22 cellular contexts compared by ENCODE assay signal in genomic region chr3:31661286-31661685, GRCh38.
A peak's percentile ranks its signal among the peaks of the same experiment; 100 is the strongest.
DNase-seq lines count a peak whose midpoint lies in the region; ATAC-seq and TF ChIP-seq lines count a peak whose summit lies in the region.
"Had no signal": no experiment of that assay in that cellular context is flagged by ENCODE, and none has a peak within 500 bp of the region (broad histone marks: within the 10 kb centered on the region; RNA-seq: fewer than 3 reads in every experiment).

No MANE protein-coding gene starts in this region.

- H3K4me1 ChIP-seq in H9 (ENCODE audit: insufficient read depth, low read length) (no peaks in the 10 kb centered on the region), mesenchymal stem cell (ENCODE audit: control insufficient read depth, insufficient read depth, low read depth, low read length) (no peaks in the 10 kb centered on the region), left ventricle myocardium inferior (peaks cover 6% of the 10 kb centered on the region)
- H3K4me1 ChIP-seq: A549, SJSA1 had no signal

- H3K18ac ChIP-seq in H9 (ENCODE audit: insufficient read length, low read depth, low read length) = no peak overlapping the region
- no peak overlapping the region for H3K18ac ChIP-seq in mesenchymal stem cell (ENCODE audit: low read depth in 1 of 2, low read length in 2 of 2)

- POLR2A ChIA-PET in activated B cell treated with CpG ODN at 0.5 μM for 24 hours (lab: Charles Lee) = no interaction called here

- no peaks in the 10 kb centered on the region for H4K20me1 ChIP-seq in H9 (ENCODE audit: control insufficient read depth, insufficient read depth, insufficient read length)

- no peak overlapping the region for H2AK5ac ChIP-seq in H9 (ENCODE audit: insufficient read length, low read length)
- no peak overlapping the region for H2AK5ac ChIP-seq in mesenchymal stem cell (ENCODE audit: low read length, severe bottlenecking)

- H3K14ac ChIP-seq in H9 (ENCODE audit: insufficient read depth, low read length) = no peak overlapping the region
- H3K14ac ChIP-seq in mesenchymal stem cell (ENCODE audit: low read length in 2 of 2) = no peak overlapping the region

- H3K27ac Mint-ChIP-seq in H9 = peak overlapping the region in 2 of 3 experiments; percentile 26 to 79; a peak in 4 of 7 replicates
- peak overlapping the region; percentile 53 for H3K27ac Mint-ChIP-seq in activated B cell treated with CpG ODN at 0.5 μM for 24 hours
- H3K27ac Mint-ChIP-seq in memory B cell = peak overlapping the region; percentile 76
- peak overlapping the region; percentile 84 for H3K27ac Mint-ChIP-seq in type B pancreatic cell
- H3K27ac Mint-ChIP-seq: CD4-positive, alpha-beta memory T cell had no signal

- H3K36me3 Mint-ChIP-seq in H9 (ENCODE audit: insufficient read depth in 1 of 3, low read depth in 3 of 3) (peaks cover 39 to 47% (median 42%) of the 10 kb centered on the region in 3 experiments), activated B cell treated with CpG ODN at 0.5 μM for 24 hours (ENCODE audit: low read depth) (peaks cover 98% of the 10 kb centered on the region), memory B cell (peaks cover 81% of the 10 kb centered on the region), type B pancreatic cell (peaks cover 17% of the 10 kb centered on the region)

- intact Hi-C loops in activated B cell treated with CpG ODN at 0.5 μM for 24 hours (cut with micrococcal nuclease) (no loop called here), left ventricle myocardium inferior (cut with micrococcal nuclease) (no loop called here)

- ATAC-seq in activated B cell treated with CpG ODN at 0.5 μM for 24 hours (ENCODE audit: low read depth) (no peak), memory B cell (ENCODE audit: low read depth) (no peak)
- ATAC-seq: A549, HepG2, Right ventricle myocardium inferior had no signal

- WGBS in H9 (ENCODE audit: extremely low coverage, insufficient read length, low lambda C conversion rate) = no CpG with 5 or more reads among the region's 5 CpGs
- WGBS in mesenchymal stem cell = 94% methylated on average over 2 of the region's 5 CpGs

- H3K79me2 ChIP-seq in H9 (ENCODE audit: insufficient read depth, low read length) = no peaks in the 10 kb centered on the region

- H2BK5ac ChIP-seq in H9 (ENCODE audit: insufficient read length, low read length) = no peak overlapping the region
- H2BK5ac ChIP-seq in mesenchymal stem cell (ENCODE audit: low read depth, low read length, poor library complexity, severe bottlenecking) = no peak overlapping the region

- no peak overlapping the region for H3K27ac ChIP-seq in H9 (ENCODE audit: insufficient read length, low read depth, low read length)
- H3K27ac ChIP-seq in mesenchymal stem cell (ENCODE audit: low read length, poor library complexity, severe bottlenecking) = no peak overlapping the region
- no peak overlapping the region for H3K27ac ChIP-seq in left ventricle myocardium inferior (replicated peaks)
- H3K27ac ChIP-seq: A549, GM23248, PC-9, SJSA1 had no signal

- H3K4ac ChIP-seq in H9 (ENCODE audit: low read depth, low read length) (no peak overlapping the region), mesenchymal stem cell (ENCODE audit: low read depth in 1 of 2, low read length in 2 of 2) (no peak overlapping the region)

- H2BK120ac ChIP-seq in H9 (ENCODE audit: low read depth, low read length, poor library complexity, severe bottlenecking) (no peak overlapping the region), mesenchymal stem cell (ENCODE audit: low read depth, low read length) (no peak overlapping the region)

- H3K4me1 Mint-ChIP-seq in H9 (peaks cover 12 to 15% of the 10 kb centered on the region in 2 experiments), activated B cell treated with CpG ODN at 0.5 μM for 24 hours (no peaks in the 10 kb centered on the region), memory B cell (no peaks in the 10 kb centered on the region), type B pancreatic cell (ENCODE audit: unreplicated experiment) (peaks cover 14% of the 10 kb centered on the region)
- H3K4me1 Mint-ChIP-seq: CD4-positive, alpha-beta memory T cell had no signal

- H2AFZ ChIP-seq in H9 (ENCODE audit: low read length) (no peak overlapping the region), mesenchymal stem cell (ENCODE audit: low read depth, low read length) (no peak overlapping the region)
- H2AFZ ChIP-seq: GM23248, PC-9 had no signal

- H3K4me3 Mint-ChIP-seq in H9 (no peak overlapping the region), activated B cell treated with CpG ODN at 0.5 μM for 24 hours (no peak overlapping the region), memory B cell (no peak overlapping the region), type B pancreatic cell (peak overlapping the region; percentile 17)
- H3K4me3 Mint-ChIP-seq: CD4-positive, alpha-beta memory T cell had no signal

- H3K23ac ChIP-seq in H9 (ENCODE audit: insufficient read length, low read depth, low read length) (no peak overlapping the region), mesenchymal stem cell (ENCODE audit: low read length in 2 of 2) (no peak overlapping the region)

- no peak overlapping the region for H3K56ac ChIP-seq in H9 (ENCODE audit: insufficient read length, low read depth, low read length)

- no peak overlapping the region for H4K91ac ChIP-seq in H9 (ENCODE audit: insufficient read length, low read depth, low read length)
- H4K91ac ChIP-seq in mesenchymal stem cell (ENCODE audit: low read length) = no peak overlapping the region

- H2BK12ac ChIP-seq in H9 (ENCODE audit: insufficient read length, low read depth, low read length) (no peak overlapping the region), mesenchymal stem cell (ENCODE audit: low read length in 2 of 2) (no peak overlapping the region)

- H3K9ac ChIP-seq in H9 (ENCODE audit: extremely low read depth, insufficient read length, low read length) (no peak overlapping the region), mesenchymal stem cell (ENCODE audit: low read length) (no peak overlapping the region)
- H3K9ac ChIP-seq: GM23248 had no signal

- no peak for TF ChIP-seq CTCF in H9 (conservative IDR thresholded peaks at IDR 0.05)
- no peak for TF ChIP-seq CTCF in activated B cell treated with CpG ODN at 0.5 μM for 24 hours (IDR thresholded peaks at IDR 0.05)
- TF ChIP-seq CTCF in type B pancreatic cell (conservative IDR thresholded peaks at IDR 0.05) = no peak
- no peak for TF ChIP-seq CTCF in left ventricle myocardium inferior (IDR thresholded peaks at IDR 0.05; ENCODE audit: borderline replicate concordance)

- CTCF ChIA-PET in activated B cell treated with CpG ODN at 0.5 μM for 24 hours (lab: Charles Lee) = no interaction called here

- no peak overlapping the region for H2BK20ac ChIP-seq in H9 (ENCODE audit: low read depth, low read length, poor library complexity, severe bottlenecking)

- DNase-seq in H9 (no peak), activated B cell treated with CpG ODN at 0.5 μM for 24 hours (no peak), memory B cell (ENCODE audit: low spot score in 2 of 2) (no peak), type B pancreatic cell (ENCODE audit: extremely low spot score, unreplicated experiment) (no peak), NCI-H2171 treated with DMSO at 0.1 percent for 48 hours (lab: John Stamatoyannopoulos, UW) (no peak), mesenchymal stem cell (no peak), left ventricle myocardium inferior (no peak)
- DNase-seq: AML-193; C1 segment of cervical spinal cord; CD4-positive, alpha-beta memory T cell; COR-L47; GM23248; HCEC 1CT; NCI-H2029; NCI-H446 treated with DMSO at 0.1 percent for 48 hours; NCI-H82; NK-92 treated with Interleukin-12 subunit alpha and Interleukin-12 subunit beta, amount 100 ng/mL, for 24 hours; PC-9 had no signal

- H3T11ph ChIP-seq in H9 (ENCODE audit: low read length) = no peak overlapping the region

- H3K27me3 Mint-ChIP-seq in H9 (ENCODE audit: low read depth) (no peaks in the 10 kb centered on the region), activated B cell treated with CpG ODN at 0.5 μM for 24 hours (no peaks in the 10 kb centered on the region), memory B cell (no peaks in the 10 kb centered on the region), type B pancreatic cell (no peaks in the 10 kb centered on the region)

- H3K4me2 ChIP-seq in H9 (ENCODE audit: insufficient read depth, insufficient read length, low read length) (no peak overlapping the region), mesenchymal stem cell (ENCODE audit: low read length, poor library complexity, severe bottlenecking) (no peak overlapping the region)
- H3K4me2 ChIP-seq: A549, PC-9 had no signal

- no peaks in the 10 kb centered on the region for H3K23me2 ChIP-seq in H9 (ENCODE audit: insufficient read length, low read depth, low read length, poor library complexity, severe bottlenecking)

- H3K79me1 ChIP-seq in H9 (ENCODE audit: insufficient read depth, low read depth, low read length, poor library complexity, severe bottlenecking) (no peaks in the 10 kb centered on the region), mesenchymal stem cell (replicated peaks; ENCODE audit: low read length, poor library complexity, severe bottlenecking) (no peaks in the 10 kb centered on the region)

- no peak overlapping the region for H4K5ac ChIP-seq in H9 (ENCODE audit: insufficient read length, low read depth, low read length)

- no peak overlapping the region for H4K8ac ChIP-seq in H9 (replicated peaks; ENCODE audit: insufficient read length, low read depth, low read length)
- no peak overlapping the region for H4K8ac ChIP-seq in mesenchymal stem cell (ENCODE audit: low read length)

- peaks cover 10 to 12% of the 10 kb centered on the region in 2 experiments; a peak in 4 of 5 replicates for H3K9me3 Mint-ChIP-seq in H9
- H3K9me3 Mint-ChIP-seq in activated B cell treated with CpG ODN at 0.5 μM for 24 hours = peaks cover 11% of the 10 kb centered on the region
- H3K9me3 Mint-ChIP-seq in memory B cell = peaks cover 4% of the 10 kb centered on the region
- H3K9me3 Mint-ChIP-seq in type B pancreatic cell = peaks cover 17% of the 10 kb centered on the region

- H3K9me3 ChIP-seq in H9 (ENCODE audit: control insufficient read depth, low read depth, low read length) (no peaks in the 10 kb centered on the region), mesenchymal stem cell (ENCODE audit: control insufficient read depth, low read length) (peaks cover 10% of the 10 kb centered on the region), left ventricle myocardium inferior (replicated peaks) (peaks cover 4% of the 10 kb centered on the region)
- H3K9me3 ChIP-seq: SJSA1 had no signal

- H3K4me3 ChIP-seq in mesenchymal stem cell (ENCODE audit: insufficient read depth in 1 of 2, low read depth in 1 of 2, low read length in 2 of 2) (no peak overlapping the region), left ventricle myocardium inferior (no peak overlapping the region)
- H3K4me3 ChIP-seq: A549, GM23248, PC-9, SJSA1 had no signal

- no peaks in the 10 kb centered on the region for H3K27me3 ChIP-seq in H9 (ENCODE audit: insufficient read depth, low read length)
- H3K27me3 ChIP-seq in mesenchymal stem cell (ENCODE audit: control insufficient read depth in 1 of 2, insufficient read depth in 1 of 2, low read length in 2 of 2) = no peaks in the 10 kb centered on the region
- H3K27me3 ChIP-seq in left ventricle myocardium inferior (ENCODE audit: low read depth) = no peaks in the 10 kb centered on the region
- H3K27me3 ChIP-seq: SJSA1 had no signal

- H2BK15ac ChIP-seq in H9 (ENCODE audit: low read depth, low read length) (no peak overlapping the region), mesenchymal stem cell (ENCODE audit: low read depth, poor library complexity, severe bottlenecking) (no peak overlapping the region)

- H3K36me3 ChIP-seq in mesenchymal stem cell (ENCODE audit: control insufficient read depth in 1 of 2, insufficient read depth in 2 of 2, low read depth in 1 of 2, low read length in 2 of 2) (peaks cover 0 to 26% of the 10 kb centered on the region in 2 experiments), left ventricle myocardium inferior (no peaks in the 10 kb centered on the region)
- H3K36me3 ChIP-seq: SJSA1 had no signal
